In genomic region chr3:95434436-95434835, GRCh38 we compare ENCODE assay signal across 20 cellular contexts.
"Had no signal": no experiment of that assay in that cellular context is flagged by ENCODE, and none has a peak within 500 bp of the region (broad histone marks: within the 10 kb centered on the region; RNA-seq: fewer than 3 reads in every experiment).

No MANE protein-coding gene starts in this region.

- H3K4me3 Mint-ChIP-seq: activated CD8-positive, alpha-beta T cell treated with anti-CD3 and anti-CD28 coated beads, Interleukin-2, amount 10 ng/mL, durations not matched to agents 7 days and 5 days; T-helper 1 cell treated with Interleukin-12 subunit alpha and Interleukin-12 subunit beta and Interleukin-4 antibody, amounts not matched to agents 30 μg/mL and 1 μg/mL, for 36 hours had no signal

- H3K36me3 ChIP-seq: Peyer's patch, SJSA1 had no signal

- H3K4me3 ChIP-seq: Peyer's patch, SJSA1 had no signal

- H3K9ac ChIP-seq: KMS-11 had no signal

- ATAC-seq: activated CD4-positive, CD25-positive, alpha-beta regulatory T cell treated with anti-CD3 and anti-CD28 coated beads, Interleukin-2, amount 50 U/mL, for 24 hours; activated CD8-positive, alpha-beta T cell treated with anti-CD3 and anti-CD28 coated beads, Interleukin-2, amount 10 ng/mL, durations not matched to agents 7 days and 5 days had no signal

- DNase-seq: activated CD4-positive, alpha-beta T cell treated with anti-CD3 and anti-CD28 coated beads for 4 hours; activated CD8-positive, alpha-beta memory T cell treated with anti-CD3 and anti-CD28 coated beads, Interleukin-2, amount 50 U/mL, for 48 hours; activated CD8-positive, alpha-beta T cell treated with anti-CD3 and anti-CD28 coated beads, Interleukin-2, amount 10 ng/mL, durations not matched to agents 7 days and 5 days; activated naive CD4-positive, alpha-beta T cell treated with anti-CD3 and anti-CD28 coated beads, Interleukin-2, amount 50 U/mL, for 16 hours; activated T-cell treated with anti-CD3 and anti-CD28 coated beads, Interleukin-2, amount 50 U/mL, for 1 hour; amygdala; central memory CD4-positive, alpha-beta T cell; MV-4-11; NCI-H1092 treated with DMSO at 0.1 percent for 48 hours; NCI-H1417 treated with DMSO at 0.1 percent for 48 hours; NCI-H1694; NCI-H2029; NCI-H2107; NCI-H510A treated with DMSO at 0.1 percent for 48 hours; Peyer's patch; SHP77 had no signal

- H3K4me2 ChIP-seq: KMS-11 had no signal

- H3K27me3 ChIP-seq: Peyer's patch, SJSA1 had no signal

- H3K9me3 ChIP-seq: Peyer's patch, SJSA1 had no signal

- H3K27ac ChIP-seq: KMS-11, Peyer's patch, SJSA1 had no signal

- H3K27ac Mint-ChIP-seq: activated CD8-positive, alpha-beta T cell treated with anti-CD3 and anti-CD28 coated beads, Interleukin-2, amount 10 ng/mL, durations not matched to agents 7 days and 5 days; T-helper 1 cell treated with Interleukin-12 subunit alpha and Interleukin-12 subunit beta and Interleukin-4 antibody, amounts not matched to agents 30 μg/mL and 1 μg/mL, for 36 hours had no signal

- H3K4me1 ChIP-seq: Peyer's patch, SJSA1 had no signal

- H3K9me3 Mint-ChIP-seq: T-helper 1 cell treated with Interleukin-12 subunit alpha and Interleukin-12 subunit beta and Interleukin-4 antibody, amounts not matched to agents 30 μg/mL and 1 μg/mL, for 36 hours had no signal
